Comparison of ENCODE assay signal across 21 cellular contexts in genomic region chr3:188877381-188877780, GRCh38.
"Had no signal": no experiment of that assay in that cellular context is flagged by ENCODE, and none has a peak within 500 bp of the region (broad histone marks: within the 10 kb centered on the region; RNA-seq: fewer than 3 reads in every experiment).

No MANE protein-coding gene starts in this region.

- H3K27me3 Mint-ChIP-seq: memory B cell had no signal

- H3K27ac ChIP-seq: coronary artery, dorsolateral prefrontal cortex, esophagus muscularis mucosa, foreskin keratinocyte, gastrocnemius medialis, heart right ventricle, left lung, lower lobe of right lung had no signal

- ATAC-seq: foreskin keratinocyte, gastrocnemius medialis, heart right ventricle, left cardiac atrium, left lung, left ventricle myocardium superior, lower lobe of right lung had no signal

- H3K27me3 ChIP-seq: dorsolateral prefrontal cortex, esophagus muscularis mucosa, foreskin keratinocyte, gastrocnemius medialis, heart right ventricle, left lung had no signal

- H3K9me3 ChIP-seq: esophagus muscularis mucosa, gastrocnemius medialis, heart right ventricle, left lung, lower lobe of right lung had no signal

- H3K4me3 Mint-ChIP-seq: memory B cell had no signal

- FAIRE-seq: endothelial cell of umbilical vein, keratinocyte had no signal

- H3K4me1 Mint-ChIP-seq: memory B cell had no signal

- H3K9me3 Mint-ChIP-seq: memory B cell had no signal

- H3K27ac Mint-ChIP-seq: memory B cell had no signal

- DNase-seq: dermis blood vessel endothelial cell; dorsolateral prefrontal cortex; effector CD4-positive, alpha-beta T cell; effector memory CD4-positive, alpha-beta T cell; foreskin keratinocyte; gastrocnemius medialis; glutamatergic neuron; head of caudate nucleus; heart right ventricle; hippocampal formation; left cardiac atrium; left lung; left ventricle myocardium superior; lower lobe of right lung; mesendoderm; midbrain had no signal

- H3K4me3 ChIP-seq: coronary artery, dorsolateral prefrontal cortex, esophagus muscularis mucosa, gastrocnemius medialis, heart right ventricle, left lung, lower lobe of right lung had no signal
